31 cellular contexts compared by ENCODE assay signal in genomic region chr5:166677891-166678290, GRCh38.
"Had no signal": no experiment of that assay in that cellular context is flagged by ENCODE, and none has a peak within 500 bp of the region (broad histone marks: within the 10 kb centered on the region; RNA-seq: fewer than 3 reads in every experiment).

No MANE protein-coding gene starts in this region.

- H3K9me3 ChIP-seq: body of pancreas, breast epithelium had no signal

- H3K36me3 ChIP-seq: brain microvascular endothelial cell, breast epithelium had no signal

- H3K27me3 Mint-ChIP-seq: activated B cell treated with CpG ODN at 0.5 μM for 24 hours; activated CD4-positive, alpha-beta memory T cell treated with anti-CD3 and anti-CD28 coated beads for 36 hours; activated CD4-positive, alpha-beta T cell treated with anti-CD3 and anti-CD28 coated beads, Interleukin-2, amount 10 ng/mL, durations not matched to agents 24 days and 14 days; activated CD8-positive, alpha-beta T cell treated with anti-CD3 and anti-CD28 coated beads for 36 hours; activated naive CD8-positive, alpha-beta T cell treated with anti-CD3 and anti-CD28 coated beads, Interleukin-2, amount 10 ng/mL, durations not matched to agents 7 days and 5 days; activated naive CD8-positive, alpha-beta T cell treated with anti-CD3 and anti-CD28 coated beads, Interleukin-2, amount 50 U/mL, for 24 hours; activated T-helper 17 cell treated with anti-CD3 and anti-CD28 coated beads, Interleukin-2, amount 50 U/mL, for 72 hours; T-helper 17 cell had no signal

- H3K27ac ChIP-seq: body of pancreas, brain microvascular endothelial cell, breast epithelium, VCaP had no signal

- H3K27ac Mint-ChIP-seq: activated B cell treated with CpG ODN at 0.5 μM for 24 hours; activated CD4-positive, alpha-beta memory T cell treated with anti-CD3 and anti-CD28 coated beads for 36 hours; activated CD4-positive, alpha-beta T cell treated with anti-CD3 and anti-CD28 coated beads, Interleukin-2, amount 10 ng/mL, durations not matched to agents 24 days and 14 days; activated CD8-positive, alpha-beta T cell treated with anti-CD3 and anti-CD28 coated beads for 36 hours; activated naive CD4-positive, alpha-beta T cell treated with anti-CD3 and anti-CD28 coated beads for 36 hours; activated naive CD4-positive, alpha-beta T cell treated with anti-CD3 and anti-CD28 coated beads, Interleukin-2, amount 50 U/mL, for 72 hours; activated naive CD8-positive, alpha-beta T cell treated with anti-CD3 and anti-CD28 coated beads, Interleukin-2, amount 10 ng/mL, durations not matched to agents 7 days and 5 days; activated naive CD8-positive, alpha-beta T cell treated with anti-CD3 and anti-CD28 coated beads, Interleukin-2, amount 50 U/mL, for 24 hours; activated T-cell treated with anti-CD3 and anti-CD28 coated beads, Interleukin-2, amount 50 U/mL, for 72 hours; activated T-helper 1 cell treated with anti-CD3 and anti-CD28 coated beads, Interleukin-12 subunit alpha, Interleukin-12 subunit beta, Interleukin-2, Interleukin-4 antibody, amounts not matched to agents 30 ng/mL and 10 ng/mL and 1 ng/mL, durations not matched to agents 14 hours and 24 hours and 36 hours; activated T-helper 17 cell treated with anti-CD3 and anti-CD28 coated beads, Interleukin-2, amount 50 U/mL, for 72 hours; T-helper 17 cell had no signal

- H3K4me3 Mint-ChIP-seq: activated B cell treated with CpG ODN at 0.5 μM for 24 hours; activated CD4-positive, alpha-beta memory T cell treated with anti-CD3 and anti-CD28 coated beads for 36 hours; activated CD4-positive, alpha-beta T cell treated with anti-CD3 and anti-CD28 coated beads, Interleukin-2, amount 10 ng/mL, durations not matched to agents 24 days and 14 days; activated CD8-positive, alpha-beta T cell treated with anti-CD3 and anti-CD28 coated beads for 36 hours; activated naive CD4-positive, alpha-beta T cell treated with anti-CD3 and anti-CD28 coated beads for 36 hours; activated naive CD8-positive, alpha-beta T cell treated with anti-CD3 and anti-CD28 coated beads, Interleukin-2, amount 10 ng/mL, durations not matched to agents 7 days and 5 days; activated naive CD8-positive, alpha-beta T cell treated with anti-CD3 and anti-CD28 coated beads, Interleukin-2, amount 50 U/mL, for 24 hours; activated T-cell treated with anti-CD3 and anti-CD28 coated beads, Interleukin-2, amount 50 U/mL, for 4 hours; activated T-cell treated with anti-CD3 and anti-CD28 coated beads, Interleukin-2, amount 50 U/mL, for 72 hours; activated T-helper 1 cell treated with anti-CD3 and anti-CD28 coated beads, Interleukin-12 subunit alpha, Interleukin-12 subunit beta, Interleukin-2, Interleukin-4 antibody, amounts not matched to agents 30 ng/mL and 10 ng/mL and 1 ng/mL, durations not matched to agents 14 hours and 24 hours and 36 hours; activated T-helper 17 cell treated with anti-CD3 and anti-CD28 coated beads, Interleukin-2, amount 50 U/mL, for 72 hours; T-helper 17 cell had no signal

- H3K4me1 Mint-ChIP-seq: activated B cell treated with CpG ODN at 0.5 μM for 24 hours; activated CD4-positive, alpha-beta T cell treated with anti-CD3 and anti-CD28 coated beads, Interleukin-2, amount 10 ng/mL, durations not matched to agents 24 days and 14 days; activated naive CD8-positive, alpha-beta T cell treated with anti-CD3 and anti-CD28 coated beads, Interleukin-2, amount 10 ng/mL, durations not matched to agents 7 days and 5 days; activated naive CD8-positive, alpha-beta T cell treated with anti-CD3 and anti-CD28 coated beads, Interleukin-2, amount 50 U/mL, for 24 hours; activated T-helper 17 cell treated with anti-CD3 and anti-CD28 coated beads, Interleukin-2, amount 50 U/mL, for 72 hours; T-helper 17 cell had no signal

- ATAC-seq: activated CD8-positive, alpha-beta T cell treated with anti-CD3 and anti-CD28 coated beads for 36 hours; activated naive CD4-positive, alpha-beta T cell treated with anti-CD3 and anti-CD28 coated beads, Interleukin-2, amount 50 U/mL, for 72 hours; activated naive CD8-positive, alpha-beta T cell treated with anti-CD3 and anti-CD28 coated beads, Interleukin-2, amount 50 U/mL, for 24 hours; activated T-cell treated with anti-CD3 and anti-CD28 coated beads, Interleukin-2, amount 50 U/mL, for 4 hours; activated T-cell treated with anti-CD3 and anti-CD28 coated beads, Interleukin-2, amount 50 U/mL, for 72 hours; activated T-helper 17 cell treated with anti-CD3 and anti-CD28 coated beads, Interleukin-2, amount 50 U/mL, for 72 hours; body of pancreas; T-helper 17 cell had no signal

- H3K4me3 ChIP-seq: body of pancreas, breast epithelium had no signal

- H3K4me1 ChIP-seq: body of pancreas, breast epithelium had no signal

- H3K36me3 Mint-ChIP-seq: activated CD4-positive, alpha-beta memory T cell treated with anti-CD3 and anti-CD28 coated beads for 36 hours; activated naive CD8-positive, alpha-beta T cell treated with anti-CD3 and anti-CD28 coated beads, Interleukin-2, amount 10 ng/mL, durations not matched to agents 7 days and 5 days had no signal

- H3K27me3 ChIP-seq: body of pancreas, brain microvascular endothelial cell, breast epithelium had no signal

- DNase-seq: activated B cell treated with CpG ODN at 0.5 μM for 24 hours; activated CD4-positive, alpha-beta memory T cell treated with anti-CD3 and anti-CD28 coated beads for 36 hours; activated CD4-positive, alpha-beta T cell treated with anti-CD3 and anti-CD28 coated beads for 4 hours; activated CD4-positive, alpha-beta T cell treated with anti-CD3 and anti-CD28 coated beads, Interleukin-2, amount 10 ng/mL, durations not matched to agents 24 days and 14 days; activated CD4-positive, alpha-beta T cell treated with anti-CD3 and anti-CD28 coated beads, Interleukin-2, amount 50 U/mL, for 1 hour; activated CD4-positive, alpha-beta T cell treated with anti-CD3 and anti-CD28 coated beads, Interleukin-2, amount 50 U/mL, for 4 hours; activated CD4-positive, CD25-positive, alpha-beta regulatory T cell treated with anti-CD3 and anti-CD28 coated beads, Interleukin-2, amount 50 U/mL, for 72 hours; activated CD8-positive, alpha-beta memory T cell treated with anti-CD3 and anti-CD28 coated beads, Interleukin-2, amount 50 U/mL, for 4 hours; activated CD8-positive, alpha-beta T cell treated with anti-CD3 and anti-CD28 coated beads for 36 hours; activated effector memory CD4-positive, alpha-beta T cell treated with anti-CD3 and anti-CD28 coated beads, Interleukin-2, amount 50 U/mL, for 16 hours; activated gamma-delta T cell treated with Interleukin-2 at 50 U/mL for 16 hours; activated naive CD4-positive, alpha-beta T cell; activated naive CD4-positive, alpha-beta T cell treated with anti-CD3 and anti-CD28 coated beads for 36 hours; activated naive CD4-positive, alpha-beta T cell treated with anti-CD3 and anti-CD28 coated beads, Interleukin-2, amount 50 U/mL, for 16 hours; activated naive CD8-positive, alpha-beta T cell treated with anti-CD3 and anti-CD28 coated beads, Interleukin-2, amount 10 ng/mL, durations not matched to agents 7 days and 5 days; activated naive CD8-positive, alpha-beta T cell treated with anti-CD3 and anti-CD28 coated beads, Interleukin-2, amount 50 U/mL, for 24 hours; activated T-cell treated with anti-CD3 and anti-CD28 coated beads for 4 hours; activated T-cell treated with anti-CD3 and anti-CD28 coated beads, Interleukin-2, amount 50 U/mL, for 1 hour; activated T-cell treated with anti-CD3 and anti-CD28 coated beads, Interleukin-2, amount 50 U/mL, for 4 hours; activated T-cell treated with anti-CD3 and anti-CD28 coated beads, Interleukin-2, amount 50 U/mL, for 72 hours; amniotic stem cell; aorta; body of pancreas; brain microvascular endothelial cell; central memory CD4-positive, alpha-beta T cell; T-helper 17 cell had no signal
